Comparison of ENCODE assay signal across 19 cellular contexts in genomic region chr7:74280985-74281384, GRCh38. TPM values are rescaled to one million over a fixed set of nuclear protein-coding genes. Genes with fewer than 3 reads are reported as not detected.
A peak's percentile ranks its signal among the peaks of the same experiment; 100 is the strongest.
DNase-seq lines count a peak whose midpoint lies in the region; ATAC-seq and TF ChIP-seq lines count a peak whose summit lies in the region.
"Had no signal": no experiment of that assay in that cellular context is flagged by ENCODE, and none has a peak within 500 bp of the region (broad histone marks: within the 10 kb centered on the region; RNA-seq: fewer than 3 reads in every experiment).

No MANE protein-coding gene starts in this region.

- peak overlapping the region; percentile 28 to 43; a peak in 2 of 4 replicates for H4K8ac ChIP-seq in IMR-90 (ENCODE audit: low read depth in 2 of 2, low read length in 2 of 2)
- H4K8ac ChIP-seq in mesenchymal stem cell (ENCODE audit: low read length) = peak overlapping the region; percentile 12

- H3K4me3 ChIP-seq in BLaER1 (no peak overlapping the region), IMR-90 (ENCODE audit: insufficient read depth, low read depth, low read length) (no peak overlapping the region), mesenchymal stem cell (ENCODE audit: insufficient read depth in 1 of 2, low read depth in 1 of 2, low read length in 2 of 2) (no peak overlapping the region), upper lobe of right lung (no peak overlapping the region)
- H3K4me3 ChIP-seq: gastroesophageal sphincter had no signal

- H3K4me1 ChIP-seq in BLaER1 = peaks cover 76% of the 10 kb centered on the region
- peaks cover 14% of the 10 kb centered on the region for H3K4me1 ChIP-seq in IMR-90 (ENCODE audit: control insufficient read depth, insufficient read depth, low read length)
- H3K4me1 ChIP-seq in mesenchymal stem cell (ENCODE audit: control insufficient read depth, insufficient read depth, low read depth, low read length) = peaks cover 28% of the 10 kb centered on the region
- peaks cover 9% of the 10 kb centered on the region for H3K4me1 ChIP-seq in upper lobe of right lung

- H3K36me3 Mint-ChIP-seq in chondrocyte (ENCODE audit: low read depth) = no peaks in the 10 kb centered on the region

- H2BK20ac ChIP-seq in IMR-90 (ENCODE audit: low read depth, low read length) = peak overlapping the region; percentile 90

- H3K4ac ChIP-seq in IMR-90 (ENCODE audit: low read depth, low read length) (peak overlapping the region; percentile 89), mesenchymal stem cell (ENCODE audit: low read depth in 1 of 2, low read length in 2 of 2) (peak overlapping the region in 1 of 2 experiments; percentile 75)

- H4K5ac ChIP-seq in IMR-90 (ENCODE audit: low read depth, low read length) = peak overlapping the region; percentile 57

- H3K9ac ChIP-seq in BLaER1 (no peak overlapping the region), IMR-90 (ENCODE audit: low read depth, low read length) (no peak overlapping the region), mesenchymal stem cell (ENCODE audit: low read length) (no peak overlapping the region)

- peaks cover 28% of the 10 kb centered on the region for H3K4me1 Mint-ChIP-seq in chondrocyte (ENCODE audit: low read depth)

- H3K9me1 ChIP-seq in IMR-90 (ENCODE audit: insufficient read depth, low read length) = peaks cover 14% of the 10 kb centered on the region

- no TSS peak for BruUV-seq in IMR-90 (replicated peaks; lab: Mats Ljungman, UMichigan)

- TF ChIP-seq CTCF in IMR-90 (conservative IDR thresholded peaks at IDR 0.05; ENCODE audit: low read depth, low read length) (no peak), chondrocyte (IDR thresholded peaks at IDR 0.05) (no peak), upper lobe of right lung (IDR thresholded peaks at IDR 0.05) (no peak)

- no peaks in the 10 kb centered on the region for H3K27me3 ChIP-seq in BLaER1
- H3K27me3 ChIP-seq in IMR-90 (ENCODE audit: control insufficient read depth, insufficient read depth, low read length) = no peaks in the 10 kb centered on the region
- H3K27me3 ChIP-seq in mesenchymal stem cell (ENCODE audit: control insufficient read depth in 1 of 2, insufficient read depth in 1 of 2, low read length in 2 of 2) = no peaks in the 10 kb centered on the region
- H3K27me3 ChIP-seq in upper lobe of right lung = no peaks in the 10 kb centered on the region
- H3K27me3 ChIP-seq: gastroesophageal sphincter had no signal

- H3K56ac ChIP-seq in IMR-90 (ENCODE audit: extremely low read depth, insufficient read depth, low read length) = no peak overlapping the region

- DNase-seq in IMR-90 (peak; percentile 44), chondrocyte (ENCODE audit: low spot score) (no peak), mesenchymal stem cell (peak; percentile 93), upper lobe of right lung (no peak), KG1 (lab: John Stamatoyannopoulos, UW) (no peak)
- no peak for DNase-seq in activated naive CD4-positive, alpha-beta T cell (lab: John Stamatoyannopoulos, UW)
- DNase-seq: activated CD4-positive, alpha-beta T cell treated with anti-CD3 and anti-CD28 coated beads for 36 hours; activated naive CD4-positive, alpha-beta T cell treated with anti-CD3 and anti-CD28 coated beads, Interleukin-2, amount 50 U/mL, for 16 hours; effector memory CD4-positive, alpha-beta T cell; NCI-H1105; NCI-H2171 treated with DMSO at 0.1 percent for 48 hours; SHP77 treated with DMSO at 0.1 percent for 48 hours; stimulated activated CD4-positive, alpha-beta T cell treated with anti-CD3 and anti-CD28 coated beads, Interleukin-12 subunit alpha, Interleukin-12 subunit beta, amount 100 ng/mL, for 4 hours had no signal

- H3K14ac ChIP-seq in IMR-90 (replicated peaks; ENCODE audit: low read depth, low read length) = peak overlapping the region; percentile 91
- no peak overlapping the region for H3K14ac ChIP-seq in mesenchymal stem cell (ENCODE audit: low read length in 2 of 2)

- H4K91ac ChIP-seq in IMR-90 (ENCODE audit: insufficient read depth, low read depth, low read length) (peak overlapping the region; percentile 75), mesenchymal stem cell (ENCODE audit: low read length) (peak overlapping the region; percentile 87)

- H2BK15ac ChIP-seq in IMR-90 (ENCODE audit: low read depth, low read length) (peak overlapping the region; percentile 31; the same call in 1 of the 3 replicates), mesenchymal stem cell (ENCODE audit: low read depth, poor library complexity, severe bottlenecking) (peak overlapping the region; percentile 29)

- CTCF ChIA-PET in IMR-90 (lab: Yijun Ruan, JAX) = interaction anchor here (0.6 kb wide), 1 partner anchor 213 kb away, joined by 4 read pairs; no protein-coding TSS in a partner anchor

- in situ Hi-C loops in IMR-90 (cut with MboI; ENCODE audit: low sequenced_read_pairs) = no loop called here

- TF ChIP-seq POLR2A in IMR-90 (IDR thresholded peaks at IDR 0.05; ENCODE audit: low read depth, low read length) = no peak

- no peaks in the 10 kb centered on the region for H3K9me3 ChIP-seq in BLaER1
- no peaks in the 10 kb centered on the region for H3K9me3 ChIP-seq in IMR-90 (ENCODE audit: control insufficient read depth, insufficient read depth, low read length)
- no peaks in the 10 kb centered on the region for H3K9me3 ChIP-seq in mesenchymal stem cell (ENCODE audit: control insufficient read depth, low read length)
- H3K9me3 ChIP-seq in upper lobe of right lung = no peaks in the 10 kb centered on the region
- H3K9me3 ChIP-seq: gastroesophageal sphincter had no signal

- no peak for ATAC-seq in IMR-90 (ENCODE audit: low read depth)
- ATAC-seq in upper lobe of right lung = no peak
- ATAC-seq in HG03342 (IDR thresholded peaks at IDR 0.05; ENCODE audit: unreplicated experiment) = no peak
- ATAC-seq: activated CD4-positive, alpha-beta T cell treated with anti-CD3 and anti-CD28 coated beads for 36 hours; gastroesophageal sphincter had no signal

- H2AK5ac ChIP-seq in IMR-90 (ENCODE audit: low read depth, low read length) = peak overlapping the region; percentile 92
- peak overlapping the region; percentile 48 for H2AK5ac ChIP-seq in mesenchymal stem cell (ENCODE audit: low read length, severe bottlenecking)

- no peak overlapping the region for H2AK9ac ChIP-seq in IMR-90 (replicated peaks; ENCODE audit: low read depth, low read length, poor library complexity)

- H3K27ac Mint-ChIP-seq in chondrocyte (ENCODE audit: unreplicated experiment) = peak overlapping the region; percentile 99
- H3K27ac Mint-ChIP-seq: activated CD4-positive, alpha-beta T cell treated with anti-CD3 and anti-CD28 coated beads for 36 hours; progenitor cell of endocrine pancreas; stimulated activated naive CD8-positive, alpha-beta T cell treated with anti-CD3 and anti-CD28 coated beads, Interleukin-15, Interleukin-2, amounts not matched to agents 100 ng/mL and 50 ng/mL, for 24 hours; T-helper 2 cell treated with Interferon-gamma antibody and Interleukin-4, amounts not matched to agents 5 μg/mL and 100 μg/mL, for 36 hours had no signal

- H3K36me3 ChIP-seq in BLaER1 = no peaks in the 10 kb centered on the region
- H3K36me3 ChIP-seq in IMR-90 (ENCODE audit: control insufficient read depth, insufficient read depth, low read length) = no peaks in the 10 kb centered on the region
- no peaks in the 10 kb centered on the region for H3K36me3 ChIP-seq in mesenchymal stem cell (ENCODE audit: control insufficient read depth in 1 of 2, insufficient read depth in 2 of 2, low read depth in 1 of 2, low read length in 2 of 2)
- H3K36me3 ChIP-seq in upper lobe of right lung = no peaks in the 10 kb centered on the region
- H3K36me3 ChIP-seq: gastroesophageal sphincter had no signal

- no peak for TF ChIP-seq RAD21 in IMR-90 (IDR thresholded peaks at IDR 0.05; ENCODE audit: low read length)

- H3K18ac ChIP-seq in IMR-90 (ENCODE audit: low read depth, low read length) (peak overlapping the region; percentile 60), mesenchymal stem cell (ENCODE audit: low read depth in 1 of 2, low read length in 2 of 2) (peak overlapping the region; percentile 45 to 70)

- H2BK120ac ChIP-seq in IMR-90 (ENCODE audit: low read depth, low read length) (peak overlapping the region; percentile 91), mesenchymal stem cell (ENCODE audit: low read depth, low read length) (peak overlapping the region; percentile 46)

- H2BK12ac ChIP-seq in mesenchymal stem cell (ENCODE audit: low read length in 2 of 2) = peak overlapping the region; percentile 75 to 85

- H3K27me3 Mint-ChIP-seq in chondrocyte (ENCODE audit: low read depth) = no peaks in the 10 kb centered on the region
- H3K27me3 Mint-ChIP-seq: activated CD4-positive, alpha-beta T cell treated with anti-CD3 and anti-CD28 coated beads for 36 hours had no signal

- H3K4me2 ChIP-seq in BLaER1 (peak overlapping the region; percentile 9; the same call in 1 of the 2 replicates), IMR-90 (ENCODE audit: low read depth, low read length) (no peak overlapping the region), mesenchymal stem cell (ENCODE audit: low read length, poor library complexity, severe bottlenecking) (no peak overlapping the region)

- H3K4me3 Mint-ChIP-seq in chondrocyte (ENCODE audit: unreplicated experiment) = no peak overlapping the region
- H3K4me3 Mint-ChIP-seq: activated CD4-positive, alpha-beta T cell treated with anti-CD3 and anti-CD28 coated beads for 36 hours; stimulated activated naive CD8-positive, alpha-beta T cell treated with anti-CD3 and anti-CD28 coated beads, Interleukin-15, Interleukin-2, amounts not matched to agents 100 ng/mL and 50 ng/mL, for 24 hours; T-helper 2 cell treated with Interferon-gamma antibody and Interleukin-4, amounts not matched to agents 5 μg/mL and 100 μg/mL, for 36 hours had no signal

- H2AFZ ChIP-seq in IMR-90 (replicated peaks; ENCODE audit: low read length, poor library complexity) (peak overlapping the region; percentile 18), mesenchymal stem cell (ENCODE audit: low read depth, low read length) (no peak overlapping the region)

- H3K27ac ChIP-seq in BLaER1 = 0 out of 2 replicates have a peak overlapping the region, but pooled peaks have one; percentile 26
- peak overlapping the region; percentile 88 for H3K27ac ChIP-seq in IMR-90 (ENCODE audit: insufficient read depth, low read length)
- no peak overlapping the region for H3K27ac ChIP-seq in mesenchymal stem cell (ENCODE audit: low read length, poor library complexity, severe bottlenecking)
- H3K27ac ChIP-seq in upper lobe of right lung = no peak overlapping the region

- peak overlapping the region; percentile 91 for H2BK5ac ChIP-seq in IMR-90 (ENCODE audit: low read depth, low read length, poor library complexity, severe bottlenecking)
- no peak overlapping the region for H2BK5ac ChIP-seq in mesenchymal stem cell (ENCODE audit: low read depth, low read length, poor library complexity, severe bottlenecking)

- WGBS in IMR-90 (ENCODE audit: extremely low coverage in 2 of 2, insufficient read length in 1 of 2), 2 experiments = 86% methylated on average over 7 of the region's 8 CpGs; no CpG with 5 or more reads in 1 of the 2 experiments
- 58% methylated on average over 8 of the region's 8 CpGs for WGBS in mesenchymal stem cell

- no peaks in the 10 kb centered on the region for H3K9me3 Mint-ChIP-seq in chondrocyte (ENCODE audit: low read depth)
- H3K9me3 Mint-ChIP-seq: stimulated activated naive CD8-positive, alpha-beta T cell treated with anti-CD3 and anti-CD28 coated beads, Interleukin-15, Interleukin-2, amounts not matched to agents 100 ng/mL and 50 ng/mL, for 24 hours; T-helper 2 cell treated with Interferon-gamma antibody and Interleukin-4, amounts not matched to agents 5 μg/mL and 100 μg/mL, for 36 hours had no signal

- intact Hi-C loops in IMR-90 (cut with micrococcal nuclease) = no loop called here
- intact Hi-C loops in upper lobe of right lung (cut with DNase I) = no loop called here

- POLR2A ChIA-PET in IMR-90 (lab: Charles Lee; ENCODE audit: unreplicated experiment) = interaction anchor here (1.1 kb wide), 1 partner anchor 13 kb away, joined by 7 read pairs; no protein-coding TSS in a partner anchor

- dilution Hi-C loops in IMR-90 (cut with HindIII; ENCODE audit: low sequenced_read_pairs, unreplicated experiment) = no loop called here

- H3K79me1 ChIP-seq in IMR-90 (ENCODE audit: low read depth in 1 of 2, low read length in 2 of 2) (peaks cover 6 to 14% of the 10 kb centered on the region in 2 experiments; a peak in 3 of 4 replicates), mesenchymal stem cell (replicated peaks; ENCODE audit: low read length, poor library complexity, severe bottlenecking) (no peaks in the 10 kb centered on the region)

- peak overlapping the region; percentile 35; the same call in 1 of the 2 replicates for H3K23ac ChIP-seq in IMR-90 (ENCODE audit: low read depth, low read length)
- no peak overlapping the region for H3K23ac ChIP-seq in mesenchymal stem cell (ENCODE audit: low read length in 2 of 2)

- H4K20me1 ChIP-seq in BLaER1 = no peaks in the 10 kb centered on the region
- H4K20me1 ChIP-seq in IMR-90 (ENCODE audit: insufficient read depth, low read length) = no peaks in the 10 kb centered on the region

RNA-seq across cellular contexts. Expression of gene CLIP2, which starts 8.2 kb away (rescaled TPM):
- 18.1 and 20.3 TPM in 2 replicates for total RNA-seq in IMR-90 (2012; rRNA removed)
- polyA plus RNA-seq in IMR-90 (2012; rRNA removed) = 20.7 and 23.3 TPM in 2 replicates
- polyA plus RNA-seq in IMR-90 (2012; cell fraction: cytosol; rRNA removed) = 14.7 and 18.2 TPM in 2 replicates
- 16.4 and 26.3 TPM in 2 replicates for polyA plus RNA-seq in IMR-90 (2012; cell fraction: nucleus; rRNA removed; ENCODE audit: low replicate concordance)
- total RNA-seq in chondrocyte = 27.0 to 33.0 TPM (median 32.6 TPM) in 3 replicates
- 68.2 TPM for polyA plus RNA-seq in mesenchymal stem cell (2013, experiment 1 of 2)
- polyA plus RNA-seq in mesenchymal stem cell (2013, experiment 2 of 2) = 63.3 TPM
- total RNA-seq in upper lobe of right lung = 24.3 TPM

RNA-seq across cellular contexts. Expression of gene RFC2, which starts 26.8 kb away (rescaled TPM):
- 33.9 and 37.8 TPM in 2 replicates for total RNA-seq in IMR-90 (2012; rRNA removed)
- polyA plus RNA-seq in IMR-90 (2012; rRNA removed) = 23.2 and 25.2 TPM in 2 replicates
- 11.9 and 31.1 TPM in 2 replicates for polyA plus RNA-seq in IMR-90 (2012; cell fraction: cytosol; rRNA removed)
- polyA plus RNA-seq in IMR-90 (2012; cell fraction: nucleus; rRNA removed; ENCODE audit: low replicate concordance) = 4.2 and 7.5 TPM in 2 replicates
- 11.0 to 18.4 TPM (median 11.3 TPM) in 3 replicates for total RNA-seq in chondrocyte
- polyA plus RNA-seq in mesenchymal stem cell (2013, experiment 1 of 2) = 17.3 TPM
- 16.3 TPM for polyA plus RNA-seq in mesenchymal stem cell (2013, experiment 2 of 2)
- 16.3 TPM for total RNA-seq in upper lobe of right lung

Comparison
In these comparisons a context has a peak if more than half of its experiments do, and no peak if none do; other contexts are left out.
1. H3K27ac ChIP-seq: peak in BLaER1 (single experiment) and IMR-90 (single experiment); none in mesenchymal stem cell (single experiment) and upper lobe of right lung (single experiment).
2. DNase-seq: peak in IMR-90 (single experiment) and mesenchymal stem cell (single experiment); none in chondrocyte (single experiment), upper lobe of right lung (single experiment), KG1 (single experiment) and activated naive CD4-positive, alpha-beta T cell (0 of 4).